2 cellular contexts compared by ENCODE assay signal in the genomic region with DNA sequence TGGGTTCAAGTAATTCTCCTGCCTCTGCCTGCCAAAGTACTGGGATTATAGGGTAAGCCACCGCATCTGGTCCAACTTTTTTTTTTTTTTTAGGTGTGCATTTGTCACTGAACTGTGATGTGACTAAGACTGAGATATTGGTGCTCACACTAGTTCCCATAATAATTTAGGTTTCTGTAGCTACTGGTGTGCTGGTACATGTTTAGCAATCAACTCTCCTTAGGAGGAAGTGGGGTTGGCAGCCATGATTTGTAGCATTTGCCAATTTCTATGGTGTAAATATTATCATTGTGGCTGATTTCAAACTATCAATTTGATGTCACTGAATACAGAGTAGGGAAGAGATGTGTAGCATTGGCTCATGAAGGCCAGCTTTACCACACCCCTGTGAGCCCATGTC.
TF ChIP-seq lines count a peak whose summit lies in the region.

No MANE protein-coding gene starts in this region.

TF ChIP-seq in IMR-90, 13 proteins besides CTCF, POLR2A, EP300 and RAD21:
- no peak for TF ChIP-seq RCOR1 (IDR thresholded peaks at IDR 0.05; ENCODE audit: insufficient replicate concordance, low read length)
- no peak for TF ChIP-seq CHD1 (IDR thresholded peaks at IDR 0.05; ENCODE audit: low read depth, low read length)
- no peak for TF ChIP-seq MAZ (IDR thresholded peaks at IDR 0.05; ENCODE audit: borderline replicate concordance, low read depth, low read length)
- TF ChIP-seq, protein P1, sequence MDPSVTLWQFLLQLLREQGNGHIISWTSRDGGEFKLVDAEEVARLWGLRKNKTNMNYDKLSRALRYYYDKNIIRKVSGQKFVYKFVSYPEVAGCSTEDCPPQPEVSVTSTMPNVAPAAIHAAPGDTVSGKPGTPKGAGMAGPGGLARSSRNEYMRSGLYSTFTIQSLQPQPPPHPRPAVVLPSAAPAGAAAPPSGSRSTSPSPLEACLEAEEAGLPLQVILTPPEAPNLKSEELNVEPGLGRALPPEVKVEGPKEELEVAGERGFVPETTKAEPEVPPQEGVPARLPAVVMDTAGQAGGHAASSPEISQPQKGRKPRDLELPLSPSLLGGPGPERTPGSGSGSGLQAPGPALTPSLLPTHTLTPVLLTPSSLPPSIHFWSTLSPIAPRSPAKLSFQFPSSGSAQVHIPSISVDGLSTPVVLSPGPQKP (IDR thresholded peaks at IDR 0.05; ENCODE audit: borderline replicate concordance, low read depth, low read length), result no peak
- TF ChIP-seq FOS (IDR thresholded peaks at IDR 0.05; ENCODE audit: low read depth, low read length), result no peak
- TF ChIP-seq MXI1 (IDR thresholded peaks at IDR 0.05; ENCODE audit: borderline replicate concordance, low read depth, low read length), result no peak
- TF ChIP-seq, protein P2, sequence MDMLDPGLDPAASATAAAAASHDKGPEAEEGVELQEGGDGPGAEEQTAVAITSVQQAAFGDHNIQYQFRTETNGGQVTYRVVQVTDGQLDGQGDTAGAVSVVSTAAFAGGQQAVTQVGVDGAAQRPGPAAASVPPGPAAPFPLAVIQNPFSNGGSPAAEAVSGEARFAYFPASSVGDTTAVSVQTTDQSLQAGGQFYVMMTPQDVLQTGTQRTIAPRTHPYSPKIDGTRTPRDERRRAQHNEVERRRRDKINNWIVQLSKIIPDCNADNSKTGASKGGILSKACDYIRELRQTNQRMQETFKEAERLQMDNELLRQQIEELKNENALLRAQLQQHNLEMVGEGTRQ (IDR thresholded peaks at IDR 0.05; ENCODE audit: low read depth, low read length), result no peak
- TF ChIP-seq NFE2L2 (IDR thresholded peaks at IDR 0.05; ENCODE audit: low read depth, low read length), result no peak
- TF ChIP-seq SMC3 (IDR thresholded peaks at IDR 0.05; ENCODE audit: low read depth, low read length), result no peak
- no peak for TF ChIP-seq BHLHE40 (IDR thresholded peaks at IDR 0.05; ENCODE audit: low read depth, low read length)
- TF ChIP-seq RFX5 (IDR thresholded peaks at IDR 0.05; ENCODE audit: low read depth, low read length), result no peak
- no peak for TF ChIP-seq MAFK (IDR thresholded peaks at IDR 0.05; ENCODE audit: low read depth, low read length)

TF ChIP-seq in K562, 482 proteins besides CTCF, POLR2A, EP300 and RAD21:
- TF ChIP-seq, protein P3, sequence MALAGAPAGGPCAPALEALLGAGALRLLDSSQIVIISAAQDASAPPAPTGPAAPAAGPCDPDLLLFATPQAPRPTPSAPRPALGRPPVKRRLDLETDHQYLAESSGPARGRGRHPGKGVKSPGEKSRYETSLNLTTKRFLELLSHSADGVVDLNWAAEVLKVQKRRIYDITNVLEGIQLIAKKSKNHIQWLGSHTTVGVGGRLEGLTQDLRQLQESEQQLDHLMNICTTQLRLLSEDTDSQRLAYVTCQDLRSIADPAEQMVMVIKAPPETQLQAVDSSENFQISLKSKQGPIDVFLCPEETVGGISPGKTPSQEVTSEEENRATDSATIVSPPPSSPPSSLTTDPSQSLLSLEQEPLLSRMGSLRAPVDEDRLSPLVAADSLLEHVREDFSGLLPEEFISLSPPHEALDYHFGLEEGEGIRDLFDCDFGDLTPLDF (CRISPR knock-in tag; IDR thresholded peaks at IDR 0.05), result no peak
- TF ChIP-seq ZZZ3 (IDR thresholded peaks at IDR 0.05) (no peak), CBX5 (IDR thresholded peaks at IDR 0.05; ENCODE audit: borderline replicate concordance, low read depth) (no peak), ZNF12 (CRISPR knock-in tag; IDR thresholded peaks at IDR 0.05) (no peak), HDAC1 (IDR thresholded peaks at IDR 0.05) (no peak), LARP7 (IDR thresholded peaks at IDR 0.05) (no peak), FOS (IDR thresholded peaks at IDR 0.05; ENCODE audit: extremely low read depth, insufficient read length) (no peak), ARNT (IDR thresholded peaks at IDR 0.05) (no peak), RBM15 (IDR thresholded peaks at IDR 0.05; ENCODE audit: insufficient read depth, low read length) (no peak), BDP1 (IDR thresholded peaks at IDR 0.05; ENCODE audit: insufficient read depth, insufficient read length) (no peak), PRMT5 (CRISPR knock-in tag; IDR thresholded peaks at IDR 0.05) (no peak), NONO (IDR thresholded peaks at IDR 0.05; ENCODE audit: low read depth in 2 of 2, low read length in 1 of 2) (no peak)
- TF ChIP-seq, protein P4, sequence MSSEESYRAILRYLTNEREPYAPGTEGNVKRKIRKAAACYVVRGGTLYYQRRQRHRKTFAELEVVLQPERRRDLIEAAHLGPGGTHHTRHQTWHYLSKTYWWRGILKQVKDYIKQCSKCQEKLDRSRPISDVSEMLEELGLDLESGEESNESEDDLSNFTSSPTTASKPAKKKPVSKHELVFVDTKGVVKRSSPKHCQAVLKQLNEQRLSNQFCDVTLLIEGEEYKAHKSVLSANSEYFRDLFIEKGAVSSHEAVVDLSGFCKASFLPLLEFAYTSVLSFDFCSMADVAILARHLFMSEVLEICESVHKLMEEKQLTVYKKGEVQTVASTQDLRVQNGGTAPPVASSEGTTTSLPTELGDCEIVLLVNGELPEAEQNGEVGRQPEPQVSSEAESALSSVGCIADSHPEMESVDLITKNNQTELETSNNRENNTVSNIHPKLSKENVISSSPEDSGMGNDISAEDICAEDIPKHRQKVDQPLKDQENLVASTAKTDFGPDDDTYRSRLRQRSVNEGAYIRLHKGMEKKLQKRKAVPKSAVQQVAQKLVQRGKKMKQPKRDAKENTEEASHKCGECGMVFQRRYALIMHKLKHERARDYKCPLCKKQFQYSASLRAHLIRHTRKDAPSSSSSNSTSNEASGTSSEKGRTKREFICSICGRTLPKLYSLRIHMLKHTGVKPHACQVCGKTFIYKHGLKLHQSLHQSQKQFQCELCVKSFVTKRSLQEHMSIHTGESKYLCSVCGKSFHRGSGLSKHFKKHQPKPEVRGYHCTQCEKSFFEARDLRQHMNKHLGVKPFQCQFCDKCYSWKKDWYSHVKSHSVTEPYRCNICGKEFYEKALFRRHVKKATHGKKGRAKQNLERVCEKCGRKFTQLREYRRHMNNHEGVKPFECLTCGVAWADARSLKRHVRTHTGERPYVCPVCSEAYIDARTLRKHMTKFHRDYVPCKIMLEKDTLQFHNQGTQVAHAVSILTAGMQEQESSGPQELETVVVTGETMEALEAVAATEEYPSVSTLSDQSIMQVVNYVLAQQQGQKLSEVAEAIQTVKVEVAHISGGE (CRISPR knock-in tag; IDR thresholded peaks at IDR 0.05), result no peak
